Comparison of ENCODE assay signal across 20 cellular contexts in genomic region chr1:53258216-53258615, GRCh38.
"Had no signal": no experiment of that assay in that cellular context is flagged by ENCODE, and none has a peak within 500 bp of the region (broad histone marks: within the 10 kb centered on the region; RNA-seq: fewer than 3 reads in every experiment).

No MANE protein-coding gene starts in this region.

- H3K27me3 ChIP-seq: adrenal gland, testis, upper lobe of right lung had no signal

- H3K4me3 ChIP-seq: adrenal gland, psoas muscle, testis, upper lobe of right lung had no signal

- H3K27ac Mint-ChIP-seq: activated naive CD4-positive, alpha-beta T cell treated with anti-CD3 and anti-CD28 coated beads, Interleukin-2, amount 50 U/mL, for 24 hours; activated T-cell treated with anti-CD3 and anti-CD28 coated beads, Interleukin-2, amount 50 U/mL, for 72 hours had no signal

- H3K4me1 Mint-ChIP-seq: activated naive CD4-positive, alpha-beta T cell treated with anti-CD3 and anti-CD28 coated beads, Interleukin-2, amount 50 U/mL, for 24 hours; neural crest cell had no signal

- H3K27me3 Mint-ChIP-seq: activated naive CD4-positive, alpha-beta T cell treated with anti-CD3 and anti-CD28 coated beads, Interleukin-2, amount 50 U/mL, for 24 hours had no signal

- DNase-seq: activated CD4-positive, alpha-beta T cell treated with anti-CD3 and anti-CD28 coated beads, Interleukin-2, amount 50 U/mL, for 1 hour; activated CD8-positive, alpha-beta memory T cell treated with anti-CD3 and anti-CD28 coated beads for 24 hours; activated CD8-positive, alpha-beta memory T cell treated with anti-CD3 and anti-CD28 coated beads, Interleukin-2, amount 50 U/mL, for 48 hours; activated effector memory CD4-positive, alpha-beta T cell treated with anti-CD3 and anti-CD28 coated beads, Interleukin-2, amount 50 U/mL, for 16 hours; activated T-cell treated with anti-CD3 and anti-CD28 coated beads, Interleukin-2, amount 50 U/mL, for 72 hours; adrenal gland; effector memory CD4-positive, alpha-beta T cell; psoas muscle; right cardiac atrium; stimulated activated CD4-positive, alpha-beta T cell treated with anti-CD3 and anti-CD28 coated beads, Interleukin-15, amount 100 ng/mL, for 24 hours; stimulated activated CD4-positive, alpha-beta T cell treated with anti-CD3 and anti-CD28 coated beads, Interleukin-2, amount 100 ng/mL, for 48 hours; T-helper 1 cell; T1000; testis; upper lobe of right lung had no signal

- H3K36me3 ChIP-seq: adrenal gland had no signal

- H3K27ac ChIP-seq: adrenal gland, psoas muscle, testis, upper lobe of right lung had no signal

- H3K4me3 Mint-ChIP-seq: activated naive CD4-positive, alpha-beta T cell treated with anti-CD3 and anti-CD28 coated beads, Interleukin-2, amount 50 U/mL, for 24 hours; activated T-cell treated with anti-CD3 and anti-CD28 coated beads, Interleukin-2, amount 50 U/mL, for 72 hours; neural crest cell had no signal

- FAIRE-seq: astrocyte had no signal

- ATAC-seq: activated CD4-positive, CD25-positive, alpha-beta regulatory T cell treated with anti-CD3 and anti-CD28 coated beads, Interleukin-2, amount 50 U/mL, for 24 hours; activated T-cell treated with anti-CD3 and anti-CD28 coated beads, Interleukin-2, amount 50 U/mL, for 72 hours; psoas muscle; SK-N-SH treated with all-trans-retinoic acid at 6 μM for 48 hours; upper lobe of right lung had no signal

- H3K4me1 ChIP-seq: psoas muscle, upper lobe of right lung had no signal

- H3K9me3 Mint-ChIP-seq: activated naive CD4-positive, alpha-beta T cell treated with anti-CD3 and anti-CD28 coated beads, Interleukin-2, amount 50 U/mL, for 24 hours; activated T-cell treated with anti-CD3 and anti-CD28 coated beads, Interleukin-2, amount 50 U/mL, for 72 hours; neural crest cell had no signal

- H3K9me3 ChIP-seq: adrenal gland, psoas muscle, testis, upper lobe of right lung had no signal
